1 cellular context compared by ENCODE assay signal in the genomic region with DNA sequence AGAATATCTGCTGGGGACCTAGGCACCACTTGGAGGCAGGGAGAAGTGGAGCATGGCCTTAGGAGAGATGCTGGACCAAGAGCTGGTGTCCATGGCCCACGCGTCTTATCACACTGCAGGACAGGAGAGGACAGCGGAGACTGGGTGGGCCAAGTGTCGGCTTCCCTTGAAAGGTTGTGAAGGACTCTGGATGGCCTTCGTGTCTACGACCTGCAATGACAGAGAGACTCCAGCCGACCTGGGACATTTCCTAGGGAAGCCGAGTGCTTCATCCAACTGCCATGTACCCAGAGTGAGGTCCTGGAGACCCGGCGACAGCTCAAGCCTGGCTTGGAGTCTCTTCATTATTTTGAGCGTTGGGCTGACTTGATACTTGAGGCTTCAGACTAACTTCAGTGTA.
TF ChIP-seq lines count a peak whose summit lies in the region.

No MANE protein-coding gene starts in this region.

TF ChIP-seq in GM23338, 12 proteins besides CTCF, POLR2A, EP300 and RAD21 (continued from another document):
- TF ChIP-seq, protein P1, sequence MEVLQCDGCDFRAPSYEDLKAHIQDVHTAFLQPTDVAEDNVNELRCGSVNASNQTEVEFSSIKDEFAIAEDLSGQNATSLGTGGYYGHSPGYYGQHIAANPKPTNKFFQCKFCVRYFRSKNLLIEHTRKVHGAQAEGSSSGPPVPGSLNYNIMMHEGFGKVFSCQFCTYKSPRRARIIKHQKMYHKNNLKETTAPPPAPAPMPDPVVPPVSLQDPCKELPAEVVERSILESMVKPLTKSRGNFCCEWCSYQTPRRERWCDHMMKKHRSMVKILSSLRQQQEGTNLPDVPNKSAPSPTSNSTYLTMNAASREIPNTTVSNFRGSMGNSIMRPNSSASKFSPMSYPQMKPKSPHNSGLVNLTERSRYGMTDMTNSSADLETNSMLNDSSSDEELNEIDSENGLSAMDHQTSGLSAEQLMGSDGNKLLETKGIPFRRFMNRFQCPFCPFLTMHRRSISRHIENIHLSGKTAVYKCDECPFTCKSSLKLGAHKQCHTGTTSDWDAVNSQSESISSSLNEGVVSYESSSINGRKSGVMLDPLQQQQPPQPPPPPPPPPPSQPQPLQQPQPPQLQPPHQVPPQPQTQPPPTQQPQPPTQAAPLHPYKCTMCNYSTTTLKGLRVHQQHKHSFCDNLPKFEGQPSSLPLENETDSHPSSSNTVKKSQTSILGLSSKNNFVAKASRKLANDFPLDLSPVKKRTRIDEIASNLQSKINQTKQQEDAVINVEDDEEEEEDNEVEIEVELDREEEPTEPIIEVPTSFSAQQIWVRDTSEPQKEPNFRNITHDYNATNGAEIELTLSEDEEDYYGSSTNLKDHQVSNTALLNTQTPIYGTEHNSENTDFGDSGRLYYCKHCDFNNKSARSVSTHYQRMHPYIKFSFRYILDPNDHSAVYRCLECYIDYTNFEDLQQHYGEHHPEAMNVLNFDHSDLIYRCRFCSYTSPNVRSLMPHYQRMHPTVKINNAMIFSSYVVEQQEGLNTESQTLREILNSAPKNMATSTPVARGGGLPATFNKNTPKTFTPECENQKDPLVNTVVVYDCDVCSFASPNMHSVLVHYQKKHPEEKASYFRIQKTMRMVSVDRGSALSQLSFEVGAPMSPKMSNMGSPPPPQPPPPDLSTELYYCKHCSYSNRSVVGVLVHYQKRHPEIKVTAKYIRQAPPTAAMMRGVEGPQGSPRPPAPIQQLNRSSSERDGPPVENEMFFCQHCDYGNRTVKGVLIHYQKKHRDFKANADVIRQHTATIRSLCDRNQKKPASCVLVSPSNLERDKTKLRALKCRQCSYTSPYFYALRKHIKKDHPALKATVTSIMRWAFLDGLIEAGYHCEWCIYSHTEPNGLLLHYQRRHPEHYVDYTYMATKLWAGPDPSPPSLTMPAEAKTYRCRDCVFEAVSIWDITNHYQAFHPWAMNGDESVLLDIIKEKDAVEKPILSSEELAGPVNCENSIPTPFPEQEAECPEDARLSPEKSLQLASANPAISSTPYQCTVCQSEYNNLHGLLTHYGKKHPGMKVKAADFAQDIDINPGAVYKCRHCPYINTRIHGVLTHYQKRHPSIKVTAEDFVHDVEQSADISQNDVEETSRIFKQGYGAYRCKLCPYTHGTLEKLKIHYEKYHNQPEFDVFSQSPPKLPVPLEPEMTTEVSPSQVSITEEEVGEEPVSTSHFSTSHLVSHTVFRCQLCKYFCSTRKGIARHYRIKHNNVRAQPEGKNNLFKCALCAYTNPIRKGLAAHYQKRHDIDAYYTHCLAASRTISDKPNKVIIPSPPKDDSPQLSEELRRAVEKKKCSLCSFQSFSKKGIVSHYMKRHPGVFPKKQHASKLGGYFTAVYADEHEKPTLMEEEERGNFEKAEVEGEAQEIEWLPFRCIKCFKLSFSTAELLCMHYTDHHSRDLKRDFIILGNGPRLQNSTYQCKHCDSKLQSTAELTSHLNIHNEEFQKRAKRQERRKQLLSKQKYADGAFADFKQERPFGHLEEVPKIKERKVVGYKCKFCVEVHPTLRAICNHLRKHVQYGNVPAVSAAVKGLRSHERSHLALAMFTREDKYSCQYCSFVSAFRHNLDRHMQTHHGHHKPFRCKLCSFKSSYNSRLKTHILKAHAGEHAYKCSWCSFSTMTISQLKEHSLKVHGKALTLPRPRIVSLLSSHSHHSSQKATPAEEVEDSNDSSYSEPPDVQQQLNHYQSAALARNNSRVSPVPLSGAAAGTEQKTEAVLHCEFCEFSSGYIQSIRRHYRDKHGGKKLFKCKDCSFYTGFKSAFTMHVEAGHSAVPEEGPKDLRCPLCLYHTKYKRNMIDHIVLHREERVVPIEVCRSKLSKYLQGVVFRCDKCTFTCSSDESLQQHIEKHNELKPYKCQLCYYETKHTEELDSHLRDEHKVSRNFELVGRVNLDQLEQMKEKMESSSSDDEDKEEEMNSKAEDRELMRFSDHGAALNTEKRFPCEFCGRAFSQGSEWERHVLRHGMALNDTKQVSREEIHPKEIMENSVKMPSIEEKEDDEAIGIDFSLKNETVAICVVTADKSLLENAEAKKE (CRISPR knock-in tag; IDR thresholded peaks at IDR 0.05): no peak
- TF ChIP-seq JUNB (IDR thresholded peaks at IDR 0.05; ENCODE audit: unreplicated experiment) (no peak), ZNF331 (CRISPR knock-in tag; IDR thresholded peaks at IDR 0.05; ENCODE audit: low read depth) (no peak), STAT1 (IDR thresholded peaks at IDR 0.05; ENCODE audit: unreplicated experiment) (no peak), EZH2phosphoT487 (IDR thresholded peaks at IDR 0.05; ENCODE audit: unreplicated experiment) (no peak), NANOG (IDR thresholded peaks at IDR 0.05; ENCODE audit: borderline replicate concordance) (no peak)
TF ChIP-seq in GM23338: peak in this region for 0.
